In genomic region chr7:55588976-55589604, GRCh38 we compare ENCODE assay signal across 25 cellular contexts. TPM values are rescaled to one million over a fixed set of nuclear protein-coding genes. Genes with fewer than 3 reads are reported as not detected.
DNase-seq lines count a peak whose midpoint lies in the region; ATAC-seq, FAIRE-seq and TF ChIP-seq lines count a peak whose summit lies in the region.
"Had no signal": no experiment of that assay in that cellular context is flagged by ENCODE, and none has a peak within 500 bp of the region (broad histone marks: within the 10 kb centered on the region; RNA-seq: fewer than 3 reads in every experiment).

No MANE protein-coding gene starts in this region.

- DNase-seq in CD1c-positive myeloid dendritic cell (ENCODE audit: extremely low spot score) (peak; percentile 72), GM12878 (ENCODE audit: low read depth, low spot score) (no peak), osteoblast (ENCODE audit: insufficient read length, low spot score, missing footprints) (peak; percentile 3), cerebellar cortex (ENCODE audit: low spot score) (no peak), C1 segment of cervical spinal cord (lab: John Stamatoyannopoulos, UW) (no peak), NK-92 (lab: John Stamatoyannopoulos, UW; ENCODE audit: unreplicated experiment) (no peak)
- no peak for DNase-seq in stimulated activated CD4-positive, alpha-beta T cell treated with anti-CD3 and anti-CD28 coated beads, Interleukin-1b, Interleukin-23, amount 100 ng/mL, for 48 hours
- DNase-seq: ACHN; AML-193; Caco-2; CD4-positive, alpha-beta T cell; DMS153; GF-D8; Karpas-422; NCI-H1092; NCI-H1436 treated with DMSO at 0.1 percent for 48 hours; NCI-H2029; NCI-H2171; NCI-H526; NK-92 treated with Interleukin-12 subunit alpha and Interleukin-12 subunit beta, amount 100 ng/mL, for 24 hours; SHP77 had no signal

- CTCF ChIA-PET in GM12878 (lab: Yijun Ruan, JAX) = interaction anchor here (0.8 kb wide), 1 partner anchor 16 kb away, joined by 4 read pairs; no protein-coding TSS in a partner anchor

- RAD21 ChIA-PET in GM12878 (lab: Charles Lee; ENCODE audit: unreplicated experiment) = interaction anchor here (0.7 to 0.8 kb wide), 2 partner anchors 19 to 42 kb away, joined by 3 to 4 read pairs; no protein-coding TSS in a partner anchor

- no TSS peak for BruUV-seq in GM12878 (replicated peaks; lab: Mats Ljungman, UMichigan)

- H3K27me3 ChIP-seq in GM12878 (replicated peaks in 1 of 2; ENCODE audit: control insufficient read depth in 2 of 2, insufficient read depth in 2 of 2, low read length in 1 of 2) (no peaks in the 10 kb centered on the region), osteoblast (ENCODE audit: insufficient read depth, low read length) (no peaks in the 10 kb centered on the region)

- H3K79me2 ChIP-seq in GM12878 (ENCODE audit: control insufficient read depth, insufficient read depth, low read length) = no peaks in the 10 kb centered on the region
- no peaks in the 10 kb centered on the region for H3K79me2 ChIP-seq in osteoblast (ENCODE audit: insufficient read depth, low read length)

- TF ChIP-seq EP300 in GM12878 (IDR thresholded peaks at IDR 0.05; ENCODE audit: borderline replicate concordance in 1 of 2, control insufficient read depth in 1 of 2, low read depth in 2 of 2, low read length in 2 of 2) = no peak

- POLR2A ChIA-PET in GM12878 (lab: Charles Lee) = no interaction called here

- H3K36me3 ChIP-seq in GM12878 (ENCODE audit: control insufficient read depth in 2 of 2, insufficient read depth in 2 of 2, low read length in 1 of 2) = no peaks in the 10 kb centered on the region
- no peaks in the 10 kb centered on the region for H3K36me3 ChIP-seq in osteoblast (ENCODE audit: insufficient read depth, low read length)

- 32% methylated on average over 8 of the region's 8 CpGs for WGBS in GM12878 (ENCODE audit: insufficient coverage, insufficient replicate concordance, low lambda C conversion rate, missing lambda C conversion rate)

- ATAC-seq in GM19351 (IDR thresholded peaks at IDR 0.05; ENCODE audit: unreplicated experiment) = peak; percentile 35
- ATAC-seq in GM12878 = peak; percentile 21; the same call in 1 of the 3 replicates

- H3K4me1 ChIP-seq in GM12878 (ENCODE audit: control insufficient read depth, insufficient read depth, low read length) (peaks cover 4% of the 10 kb centered on the region; the same call in 1 of the 2 replicates), osteoblast (ENCODE audit: insufficient read depth, low read length) (peaks cover 8% of the 10 kb centered on the region)
- H3K4me1 ChIP-seq: Caco-2 had no signal

- no peaks in the 10 kb centered on the region for H3K9me3 ChIP-seq in GM12878 (replicated peaks; ENCODE audit: control insufficient read depth, insufficient read depth, low read length)
- no peaks in the 10 kb centered on the region for H3K9me3 ChIP-seq in osteoblast (ENCODE audit: low read depth, low read length)
- H3K9me3 ChIP-seq: Caco-2 had no signal

- SMC1A ChIA-PET in GM12878 (lab: Charles Lee; ENCODE audit: uncharacterized antibody, unreplicated experiment) = interaction anchor here (0.8 to 1.1 kb wide), 2 partner anchors 55 to 60 kb away, joined by 3 to 4 read pairs; no protein-coding TSS in a partner anchor

- no peaks in the 10 kb centered on the region for H4K20me1 ChIP-seq in GM12878 (ENCODE audit: control insufficient read depth, insufficient read depth)
- H4K20me1 ChIP-seq in osteoblast (ENCODE audit: insufficient read depth, low read length) = no peaks in the 10 kb centered on the region

- no peak overlapping the region for H3K4me2 ChIP-seq in GM12878 (ENCODE audit: control insufficient read depth, insufficient read depth)
- H3K4me2 ChIP-seq in osteoblast (ENCODE audit: insufficient read depth, low read length) = no peak overlapping the region

- H3K4me3 ChIP-seq in GM12878 (no peak overlapping the region), osteoblast (ENCODE audit: insufficient read depth, low read length) (no peak overlapping the region)
- H3K4me3 ChIP-seq: SK-N-MC had no signal

- H2AFZ ChIP-seq in GM12878 (ENCODE audit: control insufficient read depth, low read depth, low read length) (no peak overlapping the region), osteoblast (ENCODE audit: low read length) (no peak overlapping the region)

- no peak for TF ChIP-seq CTCF in GM12878 (IDR thresholded peaks at IDR 0.05 in 2 of 3, conservative IDR thresholded peaks at IDR 0.05 in 1 of 3; ENCODE audit: control insufficient read depth in 2 of 3, extremely low read depth in 1 of 3, insufficient read depth in 1 of 3, low read depth in 3 of 3, low read length in 3 of 3)
- no peak for TF ChIP-seq CTCF in osteoblast (IDR thresholded peaks at IDR 0.05; ENCODE audit: extremely low read depth, low read depth, low read length)

- in situ Hi-C loops in GM12878 (cut with MboI) = loop anchor here (25.0 kb wide), 1 partner anchor 302 kb away; no protein-coding TSS in a partner anchor

- H3K27ac ChIP-seq in GM12878 (ENCODE audit: control insufficient read depth, insufficient read depth) (no peak overlapping the region), osteoblast (ENCODE audit: low read depth, low read length) (no peak overlapping the region)
- H3K27ac ChIP-seq: SK-N-MC had no signal

- TF ChIP-seq RAD21 in GM12878 (IDR thresholded peaks at IDR 0.05; ENCODE audit: insufficient read depth, low read depth, low read length) = no peak

- no peak for TF ChIP-seq POLR2A in GM12878 (IDR thresholded peaks at IDR 0.05; ENCODE audit: low read depth, low read length)

- FAIRE-seq in GM12878 (lab: Jason Lieb, UNC) = no peak
- FAIRE-seq: GM12892, H54 had no signal

- H3K9ac ChIP-seq in GM12878 (ENCODE audit: control insufficient read depth, insufficient read depth, low read length) = no peak overlapping the region

- intact Hi-C loops in GM12878 (cut with micrococcal nuclease; ENCODE audit: unreplicated experiment) = no loop called here

TF ChIP-seq in GM12878, 131 proteins besides CTCF, POLR2A, EP300 and RAD21 (continues in another document):
- no peak for TF ChIP-seq HSF1 (IDR thresholded peaks at IDR 0.05; ENCODE audit: low read depth, low read length)
- TF ChIP-seq, protein P1, sequence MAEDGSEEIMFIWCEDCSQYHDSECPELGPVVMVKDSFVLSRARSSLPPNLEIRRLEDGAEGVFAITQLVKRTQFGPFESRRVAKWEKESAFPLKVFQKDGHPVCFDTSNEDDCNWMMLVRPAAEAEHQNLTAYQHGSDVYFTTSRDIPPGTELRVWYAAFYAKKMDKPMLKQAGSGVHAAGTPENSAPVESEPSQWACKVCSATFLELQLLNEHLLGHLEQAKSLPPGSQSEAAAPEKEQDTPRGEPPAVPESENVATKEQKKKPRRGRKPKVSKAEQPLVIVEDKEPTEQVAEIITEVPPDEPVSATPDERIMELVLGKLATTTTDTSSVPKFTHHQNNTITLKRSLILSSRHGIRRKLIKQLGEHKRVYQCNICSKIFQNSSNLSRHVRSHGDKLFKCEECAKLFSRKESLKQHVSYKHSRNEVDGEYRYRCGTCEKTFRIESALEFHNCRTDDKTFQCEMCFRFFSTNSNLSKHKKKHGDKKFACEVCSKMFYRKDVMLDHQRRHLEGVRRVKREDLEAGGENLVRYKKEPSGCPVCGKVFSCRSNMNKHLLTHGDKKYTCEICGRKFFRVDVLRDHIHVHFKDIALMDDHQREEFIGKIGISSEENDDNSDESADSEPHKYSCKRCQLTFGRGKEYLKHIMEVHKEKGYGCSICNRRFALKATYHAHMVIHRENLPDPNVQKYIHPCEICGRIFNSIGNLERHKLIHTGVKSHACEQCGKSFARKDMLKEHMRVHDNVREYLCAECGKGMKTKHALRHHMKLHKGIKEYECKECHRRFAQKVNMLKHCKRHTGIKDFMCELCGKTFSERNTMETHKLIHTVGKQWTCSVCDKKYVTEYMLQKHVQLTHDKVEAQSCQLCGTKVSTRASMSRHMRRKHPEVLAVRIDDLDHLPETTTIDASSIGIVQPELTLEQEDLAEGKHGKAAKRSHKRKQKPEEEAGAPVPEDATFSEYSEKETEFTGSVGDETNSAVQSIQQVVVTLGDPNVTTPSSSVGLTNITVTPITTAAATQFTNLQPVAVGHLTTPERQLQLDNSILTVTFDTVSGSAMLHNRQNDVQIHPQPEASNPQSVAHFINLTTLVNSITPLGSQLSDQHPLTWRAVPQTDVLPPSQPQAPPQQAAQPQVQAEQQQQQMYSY (CRISPR knock-in tag; IDR thresholded peaks at IDR 0.05) = no peak
- no peak for TF ChIP-seq SUZ12 (IDR thresholded peaks at IDR 0.05; ENCODE audit: unreplicated experiment)

RNA-seq across cellular contexts. Expression of gene VOPP1, which starts 16.8 kb away (rescaled TPM):
- total RNA-seq in GM12878 (2013; cell fraction: nucleolus; rRNA removed) = 130 and 131 TPM in 2 replicates
- 198 and 200 TPM in 2 replicates for total RNA-seq in GM12878 (2014; rRNA removed)
- total RNA-seq in GM12878 (2014; rRNA removed; fragmentation: Illumina TruSeq; extraction: Trizol) = 135 and 144 TPM in 2 replicates
- total RNA-seq in GM12878 (2021) = 205 and 206 TPM in 2 replicates
- 123 TPM for polyA plus RNA-seq in GM12878 (2011; ENCODE audit: low read depth)
- polyA plus RNA-seq in GM12878 (2011; rRNA removed) = 101 and 118 TPM in 2 replicates
- polyA plus RNA-seq in GM12878 (2011; cell fraction: cytosol; rRNA removed) = 103 and 118 TPM in 2 replicates
- 51.0 and 62.5 TPM in 2 replicates for polyA plus RNA-seq in GM12878 (2011; cell fraction: nucleus; rRNA removed)
- 135 and 137 TPM in 2 replicates for polyA plus RNA-seq in GM12878 (2012)
- 116 and 141 TPM in 2 replicates for polyA plus RNA-seq in GM12878 (2014; fragmentation: Illumina TruSeq; extraction: Trizol)
- 10 to 100 TPM; 32.8 to 78.5 TPM for polyA plus RNA-seq in GM12878 (2014; fragmentation: Nextera tagmentation; extraction: Ambion mirVana)
- 203 and 212 TPM in 2 replicates for polyA plus RNA-seq in GM12878 (2014; rRNA removed)
- 10 to 100 TPM; 54.4 to 71.5 TPM for polyA plus RNA-seq in GM12878 (2016; fragmentation: Nextera tagmentation; extraction: Ambion mirVana)
- 139 and 160 TPM in 2 replicates for polyA minus RNA-seq in GM12878 (2011; rRNA and poly(A)+ RNA removed)
- polyA minus RNA-seq in GM12878 (2011; cell fraction: cytosol; rRNA and poly(A)+ RNA removed) = 60.1 and 81.5 TPM in 2 replicates
- 37.2 and 80.3 TPM in 2 replicates for polyA minus RNA-seq in GM12878 (2011; cell fraction: nucleus; rRNA and poly(A)+ RNA removed)
- 74.6 TPM in 2 replicates for total RNA-seq in osteoblast

Comparison
In these comparisons a context has a peak if more than half of its experiments do, and no peak if none do; other contexts are left out.
1. DNase-seq: peak in CD1c-positive myeloid dendritic cell (single experiment) and osteoblast (single experiment); none in GM12878 (single experiment), cerebellar cortex (single experiment), C1 segment of cervical spinal cord (0 of 14), stimulated activated CD4-positive, alpha-beta T cell treated with anti-CD3 and anti-CD28 coated beads, Interleukin-1b, Interleukin-23, amount 100 ng/mL, for 48 hours (single experiment) and NK-92 (single experiment).